In genomic region chr6:1104988-1105670, GRCh38 we compare ENCODE assay signal across 30 cellular contexts.
"Had no signal": no experiment of that assay in that cellular context is flagged by ENCODE, and none has a peak within 500 bp of the region (broad histone marks: within the 10 kb centered on the region; RNA-seq: fewer than 3 reads in every experiment).

No MANE protein-coding gene starts in this region.

- H3K36me3 ChIP-seq: ascending aorta, cardiac muscle cell, MG63 had no signal

- DNase-seq: activated B cell treated with CpG ODN at 0.5 μM for 24 hours; activated CD4-positive, alpha-beta T cell treated with anti-CD3 and anti-CD28 coated beads for 1 hour; activated CD4-positive, alpha-beta T cell treated with anti-CD3 and anti-CD28 coated beads, Interleukin-2, amount 10 ng/mL, durations not matched to agents 24 days and 14 days; activated CD4-positive, alpha-beta T cell treated with anti-CD3 and anti-CD28 coated beads, Interleukin-2, amount 50 U/mL, for 48 hours; activated CD8-positive, alpha-beta memory T cell treated with anti-CD3 and anti-CD28 coated beads, Interleukin-2, amount 10 ng/mL, durations not matched to agents 7 days and 5 days; activated effector memory CD4-positive, alpha-beta T cell treated with anti-CD3 and anti-CD28 coated beads, Interleukin-2, amount 50 U/mL, for 16 hours; activated naive CD4-positive, alpha-beta T cell treated with Interleukin-2 at 50 U/mL for 16 hours; activated naive CD8-positive, alpha-beta T cell treated with anti-CD3 and anti-CD28 coated beads, Interleukin-2, amount 50 U/mL, for 24 hours; activated T-cell treated with anti-CD3 and anti-CD28 coated beads, Interleukin-2, amount 50 U/mL, for 24 hours; amniotic stem cell; body of pancreas; MG63; MV-4-11; NCI-H1092 treated with DMSO at 0.1 percent for 48 hours; NCI-H1417 treated with DMSO at 0.1 percent for 48 hours; NCI-H1694; NCI-H2029; NCI-H2107; NCI-H2171 treated with DMSO at 0.1 percent for 48 hours; NCI-H345; NCI-H510A; NCI-H526 treated with DMSO at 0.1 percent for 48 hours; NCI-H82; SIG-M5; T-helper 17 cell; T-helper 9 cell had no signal

- H3K9me3 Mint-ChIP-seq: activated B cell treated with CpG ODN at 0.5 μM for 24 hours; activated CD4-positive, alpha-beta T cell treated with anti-CD3 and anti-CD28 coated beads, Interleukin-2, amount 10 ng/mL, durations not matched to agents 24 days and 14 days; activated naive CD4-positive, alpha-beta T cell treated with anti-CD3 and anti-CD28 coated beads, Interleukin-2, amount 50 U/mL, for 72 hours; activated naive CD8-positive, alpha-beta T cell treated with anti-CD3 and anti-CD28 coated beads, Interleukin-2, amount 50 U/mL, for 24 hours; activated T-cell treated with anti-CD3 and anti-CD28 coated beads, Interleukin-2, amount 50 U/mL, for 24 hours had no signal

- H3K4me1 ChIP-seq: ascending aorta had no signal

- H3K9me3 ChIP-seq: ascending aorta, body of pancreas, MG63 had no signal

- H3K4me2 ChIP-seq: KMS-11 had no signal

- H3K4me3 Mint-ChIP-seq: activated B cell treated with CpG ODN at 0.5 μM for 24 hours; activated CD4-positive, alpha-beta T cell treated with anti-CD3 and anti-CD28 coated beads, Interleukin-2, amount 10 ng/mL, durations not matched to agents 24 days and 14 days; activated CD8-positive, alpha-beta memory T cell treated with anti-CD3 and anti-CD28 coated beads, Interleukin-2, amount 10 ng/mL, durations not matched to agents 7 days and 5 days; activated naive CD8-positive, alpha-beta T cell treated with anti-CD3 and anti-CD28 coated beads, Interleukin-2, amount 50 U/mL, for 24 hours; activated T-cell treated with anti-CD3 and anti-CD28 coated beads, Interleukin-2, amount 50 U/mL, for 24 hours; T-helper 17 cell had no signal

- H3K27ac Mint-ChIP-seq: activated B cell treated with CpG ODN at 0.5 μM for 24 hours; activated CD4-positive, alpha-beta T cell treated with anti-CD3 and anti-CD28 coated beads, Interleukin-2, amount 10 ng/mL, durations not matched to agents 24 days and 14 days; activated CD8-positive, alpha-beta memory T cell treated with anti-CD3 and anti-CD28 coated beads, Interleukin-2, amount 10 ng/mL, durations not matched to agents 7 days and 5 days; activated naive CD4-positive, alpha-beta T cell treated with anti-CD3 and anti-CD28 coated beads, Interleukin-2, amount 50 U/mL, for 72 hours; activated naive CD8-positive, alpha-beta T cell treated with anti-CD3 and anti-CD28 coated beads, Interleukin-2, amount 50 U/mL, for 24 hours; activated T-cell treated with anti-CD3 and anti-CD28 coated beads, Interleukin-2, amount 50 U/mL, for 24 hours; T-helper 17 cell had no signal

- H3K9ac ChIP-seq: KMS-11 had no signal

- H3K4me3 ChIP-seq: ascending aorta, body of pancreas, cardiac muscle cell, MG63 had no signal

- H3K27me3 ChIP-seq: ascending aorta, body of pancreas, cardiac muscle cell, MG63 had no signal

- ATAC-seq: activated CD8-positive, alpha-beta memory T cell treated with anti-CD3 and anti-CD28 coated beads, Interleukin-2, amount 10 ng/mL, durations not matched to agents 7 days and 5 days; activated naive CD4-positive, alpha-beta T cell treated with anti-CD3 and anti-CD28 coated beads, Interleukin-2, amount 50 U/mL, for 72 hours; activated naive CD8-positive, alpha-beta T cell treated with anti-CD3 and anti-CD28 coated beads, Interleukin-2, amount 50 U/mL, for 24 hours; body of pancreas; T-helper 17 cell had no signal

- H3K36me3 Mint-ChIP-seq: activated CD8-positive, alpha-beta memory T cell treated with anti-CD3 and anti-CD28 coated beads, Interleukin-2, amount 10 ng/mL, durations not matched to agents 7 days and 5 days; activated naive CD4-positive, alpha-beta T cell treated with anti-CD3 and anti-CD28 coated beads, Interleukin-2, amount 50 U/mL, for 72 hours had no signal

- H3K27ac ChIP-seq: ascending aorta, body of pancreas, cardiac muscle cell, KMS-11 had no signal

- H3K4me1 Mint-ChIP-seq: activated B cell treated with CpG ODN at 0.5 μM for 24 hours; activated CD4-positive, alpha-beta T cell treated with anti-CD3 and anti-CD28 coated beads, Interleukin-2, amount 10 ng/mL, durations not matched to agents 24 days and 14 days; activated CD8-positive, alpha-beta memory T cell treated with anti-CD3 and anti-CD28 coated beads, Interleukin-2, amount 10 ng/mL, durations not matched to agents 7 days and 5 days; activated naive CD8-positive, alpha-beta T cell treated with anti-CD3 and anti-CD28 coated beads, Interleukin-2, amount 50 U/mL, for 24 hours; T-helper 17 cell had no signal
